29 cellular contexts compared by ENCODE assay signal in genomic region chrX:6283826-6284225, GRCh38. TPM values are rescaled to one million over a fixed set of nuclear protein-coding genes. Genes with fewer than 3 reads are reported as not detected.
"Had no signal": no experiment of that assay in that cellular context is flagged by ENCODE, and none has a peak within 500 bp of the region (broad histone marks: within the 10 kb centered on the region; RNA-seq: fewer than 3 reads in every experiment).

No MANE protein-coding gene starts in this region.

- H3K27ac ChIP-seq: colonic mucosa, coronary artery, dorsolateral prefrontal cortex, epithelial cell of prostate, esophagus muscularis mucosa, esophagus squamous epithelium, foreskin keratinocyte, gastrocnemius medialis, gastroesophageal sphincter, heart left ventricle, heart right ventricle had no signal

- H3K27me3 ChIP-seq: colonic mucosa, esophagus muscularis mucosa, esophagus squamous epithelium, foreskin keratinocyte, gastrocnemius medialis, gastroesophageal sphincter, heart left ventricle, heart right ventricle had no signal

- H3K36me3 ChIP-seq: colonic mucosa, esophagus muscularis mucosa, esophagus squamous epithelium, gastrocnemius medialis, gastroesophageal sphincter, heart left ventricle, heart right ventricle had no signal

- H3K4me1 ChIP-seq: colonic mucosa, esophagus muscularis mucosa, esophagus squamous epithelium, foreskin keratinocyte, gastrocnemius medialis, gastroesophageal sphincter, heart left ventricle, heart right ventricle had no signal

- H3K9me3 ChIP-seq: colonic mucosa, esophagus muscularis mucosa, esophagus squamous epithelium, gastroesophageal sphincter, heart left ventricle, heart right ventricle had no signal

- ATAC-seq: effector memory CD8-positive, alpha-beta T cell; esophagus mucosa; foreskin keratinocyte; gastrocnemius medialis; gastroesophageal sphincter; heart left ventricle; heart right ventricle had no signal

- FAIRE-seq: colon, endometrium, endothelial cell of umbilical vein, frontal cortex had no signal

- H3K4me3 ChIP-seq: colonic mucosa, coronary artery, dorsolateral prefrontal cortex, esophagus muscularis mucosa, esophagus squamous epithelium, gastrocnemius medialis, gastroesophageal sphincter, heart left ventricle, heart right ventricle had no signal

- DNase-seq: colonic mucosa; cortex of kidney; dermis blood vessel endothelial cell; dorsolateral prefrontal cortex; effector CD4-positive, alpha-beta T cell; effector CD8-positive, alpha-beta T cell; effector memory CD4-positive, alpha-beta T cell; effector memory CD8-positive, alpha-beta T cell; endodermal cell; erythroblast; esophagus squamous epithelium; foreskin fibroblast; foreskin keratinocyte; foreskin melanocyte; gastrocnemius medialis; glutamatergic neuron; head of caudate nucleus; heart left ventricle; heart right ventricle had no signal

RNA-seq across cellular contexts. Expression of gene NLGN4X, which starts 55.2 kb away (rescaled TPM):
- total RNA-seq: endothelial cell of umbilical vein, fibroblast of lung had no signal
